ENCODE assay signal across 13 cellular contexts in genomic region chr19:13135068-13136062, GRCh38. TPM values are rescaled to one million over a fixed set of nuclear protein-coding genes. Genes with fewer than 3 reads are reported as not detected.
"Had no signal": no experiment of that assay in that cellular context is flagged by ENCODE, and none has a peak within 500 bp of the region (broad histone marks: within the 10 kb centered on the region; RNA-seq: fewer than 3 reads in every experiment).

No MANE protein-coding gene starts in this region.

- H3K4me3 ChIP-seq: cardiac muscle cell, neural progenitor cell, pancreas had no signal

- ATAC-seq: activated T-cell treated with anti-CD3 and anti-CD28 coated beads, Interleukin-2, amount 50 U/mL, for 4 hours; pancreas; stimulated activated memory B cell treated with anti-CD40 and anti-IgM and Interleukin-4, amounts not matched to agents 10 μg/mL and 1 μg/mL and 100 μg/mL, for 72 hours had no signal

- H3K27ac ChIP-seq: cardiac muscle cell, neural progenitor cell, pancreas had no signal

- H3K4me3 Mint-ChIP-seq: activated T-cell treated with anti-CD3 and anti-CD28 coated beads, Interleukin-2, amount 50 U/mL, for 4 hours; neural progenitor cell; stimulated activated memory B cell treated with anti-CD40 and anti-IgM and Interleukin-4, amounts not matched to agents 10 μg/mL and 1 μg/mL and 100 μg/mL, for 72 hours; T-helper 2 cell treated with Interferon-gamma antibody and Interleukin-4, amounts not matched to agents 5 μg/mL and 100 μg/mL, for 36 hours had no signal

- H3K36me3 ChIP-seq: neural progenitor cell had no signal

- H3K27me3 Mint-ChIP-seq: naive B cell; stimulated activated memory B cell treated with anti-CD40 and anti-IgM and Interleukin-4, amounts not matched to agents 10 μg/mL and 1 μg/mL and 100 μg/mL, for 72 hours had no signal

- H3K27me3 ChIP-seq: cardiac muscle cell, neural progenitor cell, pancreas had no signal

- H3K4me1 Mint-ChIP-seq: neural progenitor cell had no signal

- H3K9me3 ChIP-seq: pancreas had no signal

- H3K9me3 Mint-ChIP-seq: activated T-cell treated with anti-CD3 and anti-CD28 coated beads, Interleukin-2, amount 50 U/mL, for 4 hours; naive B cell; neural progenitor cell; stimulated activated memory B cell treated with anti-CD40 and anti-IgM and Interleukin-4, amounts not matched to agents 10 μg/mL and 1 μg/mL and 100 μg/mL, for 72 hours; T-helper 2 cell treated with Interferon-gamma antibody and Interleukin-4, amounts not matched to agents 5 μg/mL and 100 μg/mL, for 36 hours had no signal

- H3K4me1 ChIP-seq: neural progenitor cell, pancreas had no signal

- H3K9ac ChIP-seq: neural progenitor cell had no signal

- H3K36me3 Mint-ChIP-seq: naive B cell had no signal

- H3K27ac Mint-ChIP-seq: naive B cell; neural progenitor cell; stimulated activated memory B cell treated with anti-CD40 and anti-IgM and Interleukin-4, amounts not matched to agents 10 μg/mL and 1 μg/mL and 100 μg/mL, for 72 hours; T-helper 2 cell treated with Interferon-gamma antibody and Interleukin-4, amounts not matched to agents 5 μg/mL and 100 μg/mL, for 36 hours had no signal

- DNase-seq: activated effector memory CD4-positive, alpha-beta T cell treated with Interleukin-2 at 50 U/mL for 16 hours; activated naive CD4-positive, alpha-beta T cell treated with anti-CD3 and anti-CD28 coated beads, Interleukin-2, amount 50 U/mL, for 16 hours; activated T-cell treated with anti-CD3 and anti-CD28 coated beads, Interleukin-2, amount 50 U/mL, for 4 hours; hypothalamus; kidney glomerular epithelial cell; mammary epithelial cell; naive B cell; pancreas; stimulated activated CD4-positive, alpha-beta T cell treated with anti-CD3 and anti-CD28 coated beads, Interleukin-2, amount 100 ng/mL, for 48 hours had no signal

RNA-seq across cellular contexts. Expression of gene LYL1, which starts 32.7 kb away (rescaled TPM):
- total RNA-seq: mammary epithelial cell had no signal
- polyA plus RNA-seq: mammary epithelial cell had no signal
